In the genomic region with DNA sequence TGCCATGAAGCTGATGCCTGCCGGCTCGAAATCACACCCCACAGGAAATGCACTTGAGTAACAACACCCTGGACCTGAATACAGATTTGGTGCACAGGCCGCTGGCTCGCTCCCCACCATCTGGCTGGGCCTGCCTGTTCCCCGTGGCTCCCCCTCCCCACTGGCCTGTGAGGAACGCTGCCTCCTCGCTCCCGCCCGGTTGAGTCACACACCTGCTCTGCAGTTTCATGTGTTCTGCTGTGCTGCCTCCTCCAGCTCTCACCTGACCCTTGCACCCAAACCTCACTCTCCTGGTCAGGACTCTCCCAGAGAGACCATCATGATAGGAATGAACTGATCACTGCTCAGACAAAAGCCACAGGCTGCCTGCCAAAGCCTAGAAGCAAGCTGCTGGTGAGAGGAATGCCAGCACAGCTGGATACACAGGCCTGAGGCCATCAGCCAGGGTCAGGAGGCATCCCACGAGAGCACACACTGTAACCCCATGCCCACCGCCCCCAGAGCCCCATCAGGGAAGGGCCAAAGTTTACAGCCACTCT, we compare ENCODE assay signal across 11 cellular contexts. TPM values are rescaled to one million over a fixed set of nuclear protein-coding genes. Genes with fewer than 3 reads are reported as not detected.
DNase-seq lines count a peak whose midpoint lies in the region; ATAC-seq and TF ChIP-seq lines count a peak whose summit lies in the region.
"Had no signal": no experiment of that assay in that cellular context is flagged by ENCODE, and none has a peak within 500 bp of the region (broad histone marks: within the 10 kb centered on the region; RNA-seq: fewer than 3 reads in every experiment).

No MANE protein-coding gene starts in this region.

- CTCF ChIA-PET in RWPE1 (lab: Yijun Ruan, JAX): interaction anchor here (0.6 to 3.8 kb wide), 3 partner anchors 19 to 29 kb away, joined by 3 to 28 read pairs (median 5); partner anchors contain the start of gene ADSS1

- H3K27ac ChIP-seq in RWPE1: peak overlapping the region; percentile 94
- H3K27ac ChIP-seq: left lung had no signal

- intact Hi-C loops in head of caudate nucleus (cut with DNase I): no loop called here

- ATAC-seq in GM18867 (IDR thresholded peaks at IDR 0.05; ENCODE audit: unreplicated experiment): no peak
- no peak for ATAC-seq in activated CD4-positive, CD25-positive, alpha-beta regulatory T cell treated with anti-CD3 and anti-CD28 coated beads, Interleukin-2, amount 50 U/mL, for 24 hours
- no peak for ATAC-seq in GM18858 (IDR thresholded peaks at IDR 0.05; ENCODE audit: unreplicated experiment)
- ATAC-seq: GM12878, left lung had no signal

- TF ChIP-seq CTCF in RWPE1 (conservative IDR thresholded peaks at IDR 0.05; ENCODE audit: low read depth): peak; percentile 31; the same call in 1 of the 2 replicates

- peak; percentile 62 for DNase-seq in GM03348 (ENCODE audit: low spot score)
- DNase-seq in RWPE1 (ENCODE audit: low spot score): peak; percentile 55
- DNase-seq in head of caudate nucleus: peak; percentile 33 to 90 (median 75)
- peak; percentile 77 for DNase-seq in putamen (ENCODE audit: low spot score)
- no peak for DNase-seq in cerebellum (ENCODE audit: low spot score)
- DNase-seq: activated naive CD4-positive, alpha-beta T cell had no signal

- POLR2A ChIA-PET in RWPE1 (lab: Yijun Ruan, JAX; ENCODE audit: low non-redundant PET): interaction anchor here (0.6 to 1.8 kb wide), 2 partner anchors 24 to 666 kb away, joined by 3 to 7 read pairs; no protein-coding TSS in a partner anchor

RNA-seq across cellular contexts. Expression of gene SIVA1, which starts 3.8 kb away (rescaled TPM):
- total RNA-seq in cerebellum: 16.9 TPM

RNA-seq across cellular contexts. Expression of gene ADSS1, which starts 25.2 kb away (rescaled TPM):
- total RNA-seq in cerebellum: 1.9 TPM

RNA-seq across cellular contexts. Expression of gene AKT1, which starts 46.4 kb away (rescaled TPM):
- 70.9 TPM for total RNA-seq in cerebellum

RNA-seq across cellular contexts. Expression of gene ZBTB42, which starts 51.7 kb away (rescaled TPM):
- 0.73 TPM for total RNA-seq in cerebellum

RNA-seq across cellular contexts. Expression of gene INF2, which starts 59.8 kb away (rescaled TPM):
- total RNA-seq in cerebellum: 4.2 TPM
